Comparison of ENCODE assay signal across 32 cellular contexts in the genomic region with DNA sequence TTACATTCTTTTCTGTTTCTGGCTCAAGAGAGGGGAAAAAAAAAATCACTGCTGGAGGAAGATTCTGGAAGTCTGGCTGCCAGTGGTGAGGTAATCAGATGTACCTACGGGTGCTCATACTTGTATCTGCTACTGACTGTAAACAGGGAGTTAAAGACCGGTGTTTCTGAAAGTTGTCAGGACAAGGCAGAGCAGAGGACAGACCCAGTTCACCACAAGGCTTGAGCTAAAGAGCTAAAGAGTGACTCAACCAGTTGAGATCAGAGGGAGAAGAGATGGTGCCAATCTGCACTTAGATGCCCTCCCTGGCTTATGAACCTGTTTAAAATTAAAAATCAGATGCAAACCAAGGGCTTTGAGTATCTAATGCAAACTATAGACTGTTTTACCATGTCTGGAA.
"Had no signal": no experiment of that assay in that cellular context is flagged by ENCODE, and none has a peak within 500 bp of the region (broad histone marks: within the 10 kb centered on the region; RNA-seq: fewer than 3 reads in every experiment).

No MANE protein-coding gene starts in this region.

- H3K9me3 Mint-ChIP-seq: activated CD4-positive, alpha-beta memory T cell treated with anti-CD3 and anti-CD28 coated beads for 36 hours; activated naive CD4-positive, alpha-beta T cell treated with anti-CD3 and anti-CD28 coated beads for 36 hours; activated naive CD4-positive, alpha-beta T cell treated with anti-CD3 and anti-CD28 coated beads, Interleukin-2, amount 50 U/mL, for 72 hours; activated T-helper 1 cell treated with anti-CD3 and anti-CD28 coated beads, Interleukin-12 subunit alpha, Interleukin-12 subunit beta, Interleukin-2, Interleukin-4 antibody, amounts not matched to agents 30 ng/mL and 10 ng/mL and 1 ng/mL, durations not matched to agents 14 hours and 24 hours and 36 hours; brain; T-helper 1 cell treated with Interleukin-12 subunit alpha and Interleukin-12 subunit beta and Interleukin-4 antibody, amounts not matched to agents 30 μg/mL and 1 μg/mL, for 36 hours; T-helper 2 cell treated with Interferon-gamma antibody and Interleukin-4, amounts not matched to agents 5 μg/mL and 100 μg/mL, for 36 hours had no signal

- H3K27ac Mint-ChIP-seq: activated CD4-positive, alpha-beta memory T cell treated with anti-CD3 and anti-CD28 coated beads for 36 hours; activated naive CD4-positive, alpha-beta T cell treated with anti-CD3 and anti-CD28 coated beads for 36 hours; activated naive CD4-positive, alpha-beta T cell treated with anti-CD3 and anti-CD28 coated beads, Interleukin-2, amount 50 U/mL, for 72 hours; activated T-helper 1 cell treated with anti-CD3 and anti-CD28 coated beads, Interleukin-12 subunit alpha, Interleukin-12 subunit beta, Interleukin-2, Interleukin-4 antibody, amounts not matched to agents 30 ng/mL and 10 ng/mL and 1 ng/mL, durations not matched to agents 14 hours and 24 hours and 36 hours; brain; T-helper 1 cell treated with Interleukin-12 subunit alpha and Interleukin-12 subunit beta and Interleukin-4 antibody, amounts not matched to agents 30 μg/mL and 1 μg/mL, for 36 hours; T-helper 2 cell treated with Interferon-gamma antibody and Interleukin-4, amounts not matched to agents 5 μg/mL and 100 μg/mL, for 36 hours had no signal

- H3K4me2 ChIP-seq: KMS-11 had no signal

- H3K36me3 ChIP-seq: adrenal gland had no signal

- H3K27ac ChIP-seq: adrenal gland, KMS-11, SJCRH30, SK-N-MC had no signal

- H3K9ac ChIP-seq: KMS-11 had no signal

- H3K27me3 Mint-ChIP-seq: activated CD4-positive, alpha-beta memory T cell treated with anti-CD3 and anti-CD28 coated beads for 36 hours; brain had no signal

- H3K4me3 Mint-ChIP-seq: activated CD4-positive, alpha-beta memory T cell treated with anti-CD3 and anti-CD28 coated beads for 36 hours; activated naive CD4-positive, alpha-beta T cell treated with anti-CD3 and anti-CD28 coated beads for 36 hours; activated T-cell treated with anti-CD3 and anti-CD28 coated beads, Interleukin-2, amount 50 U/mL, for 4 hours; activated T-helper 1 cell treated with anti-CD3 and anti-CD28 coated beads, Interleukin-12 subunit alpha, Interleukin-12 subunit beta, Interleukin-2, Interleukin-4 antibody, amounts not matched to agents 30 ng/mL and 10 ng/mL and 1 ng/mL, durations not matched to agents 14 hours and 24 hours and 36 hours; brain; T-helper 1 cell treated with Interleukin-12 subunit alpha and Interleukin-12 subunit beta and Interleukin-4 antibody, amounts not matched to agents 30 μg/mL and 1 μg/mL, for 36 hours; T-helper 2 cell treated with Interferon-gamma antibody and Interleukin-4, amounts not matched to agents 5 μg/mL and 100 μg/mL, for 36 hours had no signal

- DNase-seq: activated CD4-positive, alpha-beta memory T cell treated with anti-CD3 and anti-CD28 coated beads for 36 hours; activated CD4-positive, alpha-beta T cell treated with anti-CD3 and anti-CD28 coated beads, Interleukin-2, amount 50 U/mL, for 1 hour; activated CD8-positive, alpha-beta memory T cell treated with anti-CD3 and anti-CD28 coated beads, Interleukin-2, amount 50 U/mL, for 4 hours; activated gamma-delta T cell treated with Interleukin-2 at 50 U/mL for 16 hours; activated naive CD4-positive, alpha-beta T cell treated with anti-CD3 and anti-CD28 coated beads for 36 hours; activated T-cell treated with anti-CD3 and anti-CD28 coated beads for 4 hours; activated T-cell treated with anti-CD3 and anti-CD28 coated beads, Interleukin-2, amount 50 U/mL, for 4 hours; adrenal gland; anterior cingulate cortex; caudate nucleus; cerebellar nuclear complex; NCI-H1092 treated with DMSO at 0.1 percent for 48 hours; NCI-H1417 treated with DMSO at 0.1 percent for 48 hours; NCI-H187 treated with DMSO at 0.1 percent for 48 hours; NCI-H2081; NCI-H2171 treated with DMSO at 0.1 percent for 48 hours; NCI-H226; NCI-H446 treated with DMSO at 0.1 percent for 48 hours; NCI-H524; NCI-H69; SHP77; SJCRH30 had no signal

- H3K4me1 Mint-ChIP-seq: brain had no signal

- FAIRE-seq: bronchial epithelial cell, TTC549 had no signal

- H3K4me3 ChIP-seq: adrenal gland, SJCRH30, SK-N-MC had no signal

- ATAC-seq: activated naive CD4-positive, alpha-beta T cell treated with anti-CD3 and anti-CD28 coated beads, Interleukin-2, amount 50 U/mL, for 72 hours; activated T-cell treated with anti-CD3 and anti-CD28 coated beads, Interleukin-2, amount 50 U/mL, for 4 hours; Panc1 had no signal

- H3K4me1 ChIP-seq: adrenal gland, SJCRH30 had no signal

- H3K27me3 ChIP-seq: adrenal gland, SJCRH30 had no signal

- H3K9me3 ChIP-seq: adrenal gland, SJCRH30 had no signal
